Comparison of ENCODE assay signal across 16 cellular contexts in genomic region chr1:226215239-226215638, GRCh38. TPM values are rescaled to one million over a fixed set of nuclear protein-coding genes. Genes with fewer than 3 reads are reported as not detected.
DNase-seq lines count a peak whose midpoint lies in the region; ATAC-seq and TF ChIP-seq lines count a peak whose summit lies in the region.
"Had no signal": no experiment of that assay in that cellular context is flagged by ENCODE, and none has a peak within 500 bp of the region (broad histone marks: within the 10 kb centered on the region; RNA-seq: fewer than 3 reads in every experiment).

No MANE protein-coding gene starts in this region.

- DNase-seq in ELF-1 (ENCODE audit: low read depth, low spot score) = peak; percentile 83
- DNase-seq in activated B cell treated with CpG ODN at 0.5 μM for 24 hours = no peak
- DNase-seq in neural progenitor cell (ENCODE audit: low spot score) = no peak
- no peak for DNase-seq in activated T-cell treated with anti-CD3 and anti-CD28 coated beads, Interleukin-2, amount 50 U/mL, for 1 hour
- DNase-seq in hippocampal formation (lab: John Stamatoyannopoulos, UW) = no peak
- DNase-seq: activated CD4-positive, alpha-beta T cell treated with anti-CD3 and anti-CD28 coated beads, Interleukin-2, amount 10 ng/mL, durations not matched to agents 7 days and 5 days; activated naive CD4-positive, alpha-beta T cell treated with anti-CD3 and anti-CD28 coated beads, Interleukin-2, amount 10 ng/mL, durations not matched to agents 7 days and 5 days; hypothalamus; mesenchymal stem cell; NCI-H1417; stimulated activated CD4-positive, alpha-beta T cell treated with anti-CD3 and anti-CD28 coated beads, Interleukin-4, amount 100 ng/mL, for 4 hours had no signal

- peaks cover 8% of the 10 kb centered on the region for H3F3A ChIP-seq in neural progenitor cell (ENCODE audit: low read depth)

- H3K27ac Mint-ChIP-seq in activated B cell treated with CpG ODN at 0.5 μM for 24 hours = no peak overlapping the region
- no peak overlapping the region for H3K27ac Mint-ChIP-seq in neural progenitor cell
- H3K27ac Mint-ChIP-seq: activated CD4-positive, alpha-beta T cell treated with anti-CD3 and anti-CD28 coated beads, Interleukin-2, amount 10 ng/mL, durations not matched to agents 7 days and 5 days; activated naive CD4-positive, alpha-beta T cell treated with anti-CD3 and anti-CD28 coated beads, Interleukin-2, amount 10 ng/mL, durations not matched to agents 7 days and 5 days; nephron had no signal

- H3K79me2 ChIP-seq in neural progenitor cell (ENCODE audit: low read depth) = no peaks in the 10 kb centered on the region

- H3K27me3 Mint-ChIP-seq in activated B cell treated with CpG ODN at 0.5 μM for 24 hours (no peaks in the 10 kb centered on the region), neural progenitor cell (ENCODE audit: insufficient read depth, low read depth) (peaks cover 5% of the 10 kb centered on the region)

- H3K4me3 ChIP-seq in HUES48 (ENCODE audit: low read depth, low read length) (no peak overlapping the region), neural progenitor cell (no peak overlapping the region)

- H3K27ac ChIP-seq in HUES48 (ENCODE audit: low read depth, low read length) = peak overlapping the region; percentile 49
- H3K27ac ChIP-seq in neural progenitor cell = no peak overlapping the region

- CTCF ChIA-PET in activated B cell treated with CpG ODN at 0.5 μM for 24 hours (lab: Charles Lee) = interaction anchor here (0.9 kb wide), 1 partner anchor 15 kb away, joined by 3 read pairs; no protein-coding TSS in a partner anchor

- TF ChIP-seq CTCF in activated B cell treated with CpG ODN at 0.5 μM for 24 hours (IDR thresholded peaks at IDR 0.05) (no peak), neural progenitor cell (IDR thresholded peaks at IDR 0.05) (no peak)

- H3K4me1 Mint-ChIP-seq in activated B cell treated with CpG ODN at 0.5 μM for 24 hours (peaks cover 9% of the 10 kb centered on the region), neural progenitor cell (peaks cover 26% of the 10 kb centered on the region)
- H3K4me1 Mint-ChIP-seq: activated CD4-positive, alpha-beta T cell treated with anti-CD3 and anti-CD28 coated beads, Interleukin-2, amount 10 ng/mL, durations not matched to agents 7 days and 5 days; activated naive CD4-positive, alpha-beta T cell treated with anti-CD3 and anti-CD28 coated beads, Interleukin-2, amount 10 ng/mL, durations not matched to agents 7 days and 5 days; nephron had no signal

- no peak overlapping the region for H3K4me2 ChIP-seq in neural progenitor cell

- H3K36me3 Mint-ChIP-seq in activated B cell treated with CpG ODN at 0.5 μM for 24 hours (ENCODE audit: low read depth) (no peaks in the 10 kb centered on the region), neural progenitor cell (no peaks in the 10 kb centered on the region)
- H3K36me3 Mint-ChIP-seq: activated naive CD4-positive, alpha-beta T cell treated with anti-CD3 and anti-CD28 coated beads, Interleukin-2, amount 10 ng/mL, durations not matched to agents 7 days and 5 days had no signal

- H3K9ac ChIP-seq in HUES48 (ENCODE audit: low read depth, low read length) (no peak overlapping the region), neural progenitor cell (no peak overlapping the region)

- ATAC-seq in activated B cell treated with CpG ODN at 0.5 μM for 24 hours (ENCODE audit: low read depth) = peak; percentile 52
- ATAC-seq in HG03196 (IDR thresholded peaks at IDR 0.05; ENCODE audit: unreplicated experiment) = no peak

- H3K9me3 ChIP-seq in HUES48 (ENCODE audit: control insufficient read depth, insufficient read depth, low read length) (no peaks in the 10 kb centered on the region), neural progenitor cell (ENCODE audit: low read depth) (no peaks in the 10 kb centered on the region)

- H3K4me1 ChIP-seq in HUES48 (ENCODE audit: control insufficient read depth, insufficient read depth, low read length) (peaks cover 42% of the 10 kb centered on the region), neural progenitor cell (peaks cover 19% of the 10 kb centered on the region)

- POLR2A ChIA-PET in activated B cell treated with CpG ODN at 0.5 μM for 24 hours (lab: Charles Lee) = no interaction called here

- H3K4me3 Mint-ChIP-seq in activated B cell treated with CpG ODN at 0.5 μM for 24 hours (no peak overlapping the region), neural progenitor cell (no peak overlapping the region)
- H3K4me3 Mint-ChIP-seq: activated CD4-positive, alpha-beta T cell treated with anti-CD3 and anti-CD28 coated beads, Interleukin-2, amount 10 ng/mL, durations not matched to agents 7 days and 5 days; activated naive CD4-positive, alpha-beta T cell treated with anti-CD3 and anti-CD28 coated beads, Interleukin-2, amount 10 ng/mL, durations not matched to agents 7 days and 5 days; nephron had no signal

- intact Hi-C loops in activated B cell treated with CpG ODN at 0.5 μM for 24 hours (cut with micrococcal nuclease) = no loop called here

- H3K9me3 Mint-ChIP-seq in activated B cell treated with CpG ODN at 0.5 μM for 24 hours (no peaks in the 10 kb centered on the region), neural progenitor cell (no peaks in the 10 kb centered on the region)
- H3K9me3 Mint-ChIP-seq: activated CD4-positive, alpha-beta T cell treated with anti-CD3 and anti-CD28 coated beads, Interleukin-2, amount 10 ng/mL, durations not matched to agents 7 days and 5 days; activated naive CD4-positive, alpha-beta T cell treated with anti-CD3 and anti-CD28 coated beads, Interleukin-2, amount 10 ng/mL, durations not matched to agents 7 days and 5 days; nephron had no signal

- H2AFZ ChIP-seq in neural progenitor cell (replicated peaks) = peak overlapping the region; percentile 84

- no peaks in the 10 kb centered on the region for H3K36me3 ChIP-seq in HUES48 (ENCODE audit: control insufficient read depth, insufficient read depth, low read length)
- no peaks in the 10 kb centered on the region for H3K36me3 ChIP-seq in neural progenitor cell

- H4K20me1 ChIP-seq in neural progenitor cell (ENCODE audit: low read depth) = no peaks in the 10 kb centered on the region

- H3K27me3 ChIP-seq in HUES48 (ENCODE audit: control insufficient read depth, insufficient read depth, low read length) = no peaks in the 10 kb centered on the region
- H3K27me3 ChIP-seq in neural progenitor cell = peaks cover 3% of the 10 kb centered on the region

RNA-seq across cellular contexts. Expression of gene MIXL1, which starts 8.2 kb away (rescaled TPM):
- total RNA-seq in activated B cell treated with CpG ODN at 0.5 μM for 24 hours (0.75 and 0.93 TPM in 2 replicates), neural progenitor cell (ENCODE audit: low replicate concordance) (0.31 TPM in 1 of 2 replicates, not detected in the other)
- total RNA-seq: activated CD4-positive, alpha-beta T cell treated with anti-CD3 and anti-CD28 coated beads, Interleukin-2, amount 10 ng/mL, durations not matched to agents 7 days and 5 days; LHCN-M2; RPMI7951 had no signal

RNA-seq across cellular contexts. Expression of gene ACBD3, which starts 28.7 kb away (rescaled TPM):
- 38.6 and 41.4 TPM in 2 replicates for total RNA-seq in activated B cell treated with CpG ODN at 0.5 μM for 24 hours
- total RNA-seq in neural progenitor cell (ENCODE audit: low replicate concordance) = 23.4 and 32.3 TPM in 2 replicates
